ENCODE assay signal across 8 cellular contexts in genomic region chr17:16516594-16517018, GRCh38. TPM values are rescaled to one million over a fixed set of nuclear protein-coding genes. Genes with fewer than 3 reads are reported as not detected.
DNase-seq lines count a peak whose midpoint lies in the region; ATAC-seq and TF ChIP-seq lines count a peak whose summit lies in the region.

No MANE protein-coding gene starts in this region.

- peak overlapping the region; percentile 29 for H3K4me3 ChIP-seq in neuron (ENCODE audit: low read length)
- no peak overlapping the region for H3K4me3 ChIP-seq in esophagus squamous epithelium

- intact Hi-C loops in esophagus squamous epithelium (cut with DNase I) = loop anchor here (5.0 kb wide), 1 partner anchor 149 kb away; no protein-coding TSS in a partner anchor

- TF ChIP-seq CTCF in esophagus squamous epithelium (IDR thresholded peaks at IDR 0.05) = no peak

- H2AFZ ChIP-seq in neuron (ENCODE audit: low read depth, low read length) = peak overlapping the region; percentile 93

- peaks cover 12% of the 10 kb centered on the region for H3K4me1 ChIP-seq in neuron (ENCODE audit: insufficient read depth, low read length)
- H3K4me1 ChIP-seq in esophagus squamous epithelium = peaks cover 0 to 9% (median 0%) of the 10 kb centered on the region in 3 donors

- no peak overlapping the region for H3K27ac ChIP-seq in esophagus squamous epithelium

- DNase-seq in DMS 273 (lab: John Stamatoyannopoulos, UW; ENCODE audit: unreplicated experiment) (peak; percentile 64), NCI-H146 treated with DMSO at 0.1 percent for 48 hours (lab: John Stamatoyannopoulos, UW; ENCODE audit: unreplicated experiment) (peak; percentile 39), dermis blood vessel endothelial cell (peak; percentile 70), esophagus squamous epithelium (lab: John Stamatoyannopoulos, UW) (no peak), NCI-H2029 treated with DMSO at 0.1 percent for 48 hours (lab: John Stamatoyannopoulos, UW) (no peak)

- H3K9me3 ChIP-seq in neuron (ENCODE audit: low read length) = no peaks in the 10 kb centered on the region
- H3K9me3 ChIP-seq in esophagus squamous epithelium = no peaks in the 10 kb centered on the region

- no peaks in the 10 kb centered on the region for H3K36me3 ChIP-seq in neuron (ENCODE audit: insufficient read depth, low read length)
- H3K36me3 ChIP-seq in esophagus squamous epithelium = no peaks in the 10 kb centered on the region

- TF ChIP-seq POLR2A in esophagus squamous epithelium (IDR thresholded peaks at IDR 0.05) = no peak

- H3K27me3 ChIP-seq in neuron (ENCODE audit: insufficient read depth, low read length) = no peaks in the 10 kb centered on the region
- H3K27me3 ChIP-seq in esophagus squamous epithelium = peaks cover 0 to 51% (median 0%) of the 10 kb centered on the region in 4 donors

- 7 to 9% methylated on average over 11 to 16 of the region's 16 CpGs for WGBS in esophagus squamous epithelium, 2 donors

- ATAC-seq in GM19463 (IDR thresholded peaks at IDR 0.05; ENCODE audit: unreplicated experiment) = no peak
- ATAC-seq in HG02642 (IDR thresholded peaks at IDR 0.05; ENCODE audit: poor library complexity, unreplicated experiment) = no peak

RNA-seq across cellular contexts. Expression of gene LRRC75A, which starts 24.6 kb away (rescaled TPM):
- total RNA-seq in dermis blood vessel endothelial cell (2.6 and 4.5 TPM in 2 replicates), esophagus squamous epithelium (under 1 TPM in 2 of 4 donors, not detected in 2; 0.11 to 0.38 TPM)

RNA-seq across cellular contexts. Expression of gene ZNF287, which starts 52.4 kb away (rescaled TPM):
- total RNA-seq in dermis blood vessel endothelial cell (1.8 and 1.9 TPM in 2 replicates), esophagus squamous epithelium (1 to 10 TPM; 2.1 to 3.8 (median 2.2) TPM)

Comparison
In these comparisons a context has a peak if more than half of its experiments do, and no peak if none do; other contexts are left out.
1. DNase-seq: peak in DMS 273 (single experiment), NCI-H146 treated with DMSO at 0.1 percent for 48 hours (single experiment) and dermis blood vessel endothelial cell (single experiment); none in esophagus squamous epithelium (single experiment) and NCI-H2029 treated with DMSO at 0.1 percent for 48 hours (single experiment).